ENCODE assay signal across 5 cellular contexts in the genomic region with DNA sequence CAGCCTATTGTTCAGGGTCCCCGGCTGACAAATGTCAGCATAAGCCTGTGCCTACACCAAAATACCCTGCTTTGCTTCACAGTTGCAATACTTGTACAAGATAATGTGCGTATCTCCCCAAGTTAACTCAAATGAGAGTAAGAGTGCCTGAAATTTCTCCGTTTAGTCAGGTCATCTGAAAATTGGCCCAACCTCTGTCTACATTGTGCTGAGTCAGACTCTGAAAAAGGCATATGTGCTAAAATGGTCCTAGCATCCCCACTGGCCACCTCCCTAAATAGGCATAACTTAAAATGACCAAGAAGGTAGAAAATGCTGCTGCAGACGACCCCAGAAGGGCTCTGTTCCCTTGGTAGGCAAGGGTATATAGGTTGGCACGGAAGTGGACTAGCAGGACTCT.
"Had no signal": no experiment of that assay in that cellular context is flagged by ENCODE, and none has a peak within 500 bp of the region (broad histone marks: within the 10 kb centered on the region; RNA-seq: fewer than 3 reads in every experiment).

No MANE protein-coding gene starts in this region.

- H3K36me3 Mint-ChIP-seq: IgD-negative memory B cell had no signal

- DNase-seq: GM23248, H9, HCEC 1CT, KBM-7 had no signal

- H2AFZ ChIP-seq: GM23248 had no signal

- H3K4me3 ChIP-seq: GM23248 had no signal

- H3K27ac Mint-ChIP-seq: H9, IgD-negative memory B cell had no signal

- H3K4me3 Mint-ChIP-seq: H9, IgD-negative memory B cell had no signal

- H3K27ac ChIP-seq: GM23248 had no signal

- H3K27me3 Mint-ChIP-seq: IgD-negative memory B cell had no signal

- H3K4me1 Mint-ChIP-seq: IgD-negative memory B cell had no signal

- H3K9ac ChIP-seq: GM23248 had no signal
